ENCODE assay signal across 1 cellular context in the genomic region with DNA sequence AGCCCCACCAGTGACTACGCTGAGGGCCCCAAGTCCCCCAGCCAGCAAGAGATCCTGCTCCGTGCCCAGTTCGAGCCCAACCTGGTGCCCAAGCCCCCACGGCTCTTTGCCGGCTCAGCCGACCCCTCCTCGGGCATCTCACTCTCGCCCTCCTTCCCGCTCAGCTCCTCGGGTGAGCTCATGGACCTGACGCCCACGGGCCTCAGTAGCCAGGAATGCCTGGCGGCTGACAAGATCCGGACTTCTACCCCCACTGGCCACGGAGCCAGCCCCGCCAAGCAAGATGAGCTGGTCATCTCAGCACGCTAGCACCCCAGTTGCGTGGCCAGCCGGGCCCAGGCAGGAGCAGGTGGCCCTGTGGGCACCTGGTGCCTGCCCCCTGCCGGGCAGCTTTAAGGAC.
TF ChIP-seq lines count a peak whose summit lies in the region.

No MANE protein-coding gene starts in this region.

TF ChIP-seq in HepG2, 621 proteins besides CTCF, POLR2A, EP300 and RAD21:
- TF ChIP-seq AGO2 (optimal IDR thresholded peaks at IDR 0.05; ENCODE audit: low read depth, low read length) = peak; percentile 17
- TF ChIP-seq NFIC (IDR thresholded peaks at IDR 0.05; ENCODE audit: low read length) = no peak
- TF ChIP-seq, protein P1, sequence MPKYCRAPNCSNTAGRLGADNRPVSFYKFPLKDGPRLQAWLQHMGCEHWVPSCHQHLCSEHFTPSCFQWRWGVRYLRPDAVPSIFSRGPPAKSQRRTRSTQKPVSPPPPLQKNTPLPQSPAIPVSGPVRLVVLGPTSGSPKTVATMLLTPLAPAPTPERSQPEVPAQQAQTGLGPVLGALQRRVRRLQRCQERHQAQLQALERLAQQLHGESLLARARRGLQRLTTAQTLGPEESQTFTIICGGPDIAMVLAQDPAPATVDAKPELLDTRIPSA (CRISPR knock-in tag; IDR thresholded peaks at IDR 0.05; ENCODE audit: borderline replicate concordance) = no peak
